10 cellular contexts compared by ENCODE assay signal in genomic region chr15:100879046-100879445, GRCh38. TPM values are rescaled to one million over a fixed set of nuclear protein-coding genes. Genes with fewer than 3 reads are reported as not detected.
A peak's percentile ranks its signal among the peaks of the same experiment; 100 is the strongest.
DNase-seq lines count a peak whose midpoint lies in the region; ATAC-seq and TF ChIP-seq lines count a peak whose summit lies in the region.
"Had no signal": no experiment of that assay in that cellular context is flagged by ENCODE, and none has a peak within 500 bp of the region (broad histone marks: within the 10 kb centered on the region; RNA-seq: fewer than 3 reads in every experiment).

No MANE protein-coding gene starts in this region.

- H3K27me3 Mint-ChIP-seq in activated naive CD8-positive, alpha-beta T cell treated with anti-CD3 and anti-CD28 coated beads, Interleukin-2, amount 50 U/mL, for 24 hours, result peaks cover 71% of the 10 kb centered on the region

- no peak overlapping the region for H3K27ac Mint-ChIP-seq in activated naive CD8-positive, alpha-beta T cell treated with anti-CD3 and anti-CD28 coated beads, Interleukin-2, amount 50 U/mL, for 24 hours

- TF ChIP-seq POLR2A in uterus (IDR thresholded peaks at IDR 0.05), result no peak

- ATAC-seq in Right ventricle myocardium inferior, result peak; percentile 4
- no peak for ATAC-seq in activated naive CD8-positive, alpha-beta T cell treated with anti-CD3 and anti-CD28 coated beads, Interleukin-2, amount 50 U/mL, for 24 hours
- ATAC-seq in left colon, result peak; percentile 32
- no peak for ATAC-seq in GM21367 (IDR thresholded peaks at IDR 0.05; ENCODE audit: unreplicated experiment)

- no peaks in the 10 kb centered on the region for H3K9me3 Mint-ChIP-seq in activated naive CD8-positive, alpha-beta T cell treated with anti-CD3 and anti-CD28 coated beads, Interleukin-2, amount 50 U/mL, for 24 hours

- DNase-seq in Right ventricle myocardium inferior (ENCODE audit: missing footprints) (no peak), cardiac septum (ENCODE audit: low spot score) (no peak), left colon (no peak), uterus (no peak), NCI-H2107 (lab: John Stamatoyannopoulos, UW) (no peak)
- no peak for DNase-seq in activated naive CD8-positive, alpha-beta T cell treated with anti-CD3 and anti-CD28 coated beads, Interleukin-2, amount 50 U/mL, for 24 hours
- no peak for DNase-seq in stimulated activated CD4-positive, alpha-beta T cell treated with anti-CD3 and anti-CD28 coated beads, Interleukin-1b, Interleukin-23, amount 100 ng/mL, for 48 hours
- DNase-seq: GF-D8 had no signal

- H3K4me3 Mint-ChIP-seq in activated naive CD8-positive, alpha-beta T cell treated with anti-CD3 and anti-CD28 coated beads, Interleukin-2, amount 50 U/mL, for 24 hours, result peak overlapping the region; percentile 49

- no peaks in the 10 kb centered on the region for H3K36me3 ChIP-seq in uterus

- intact Hi-C loops in Right ventricle myocardium inferior (cut with DNase I), result no loop called here
- intact Hi-C loops in cardiac septum (cut with DNase I), result no loop called here
- intact Hi-C loops in left colon (cut with DNase I, micrococcal nuclease), result no loop called here
- intact Hi-C loops in uterus (cut with DNase I; ENCODE audit: low total_unique reads), result loop anchor here (10.0 kb wide), 1 partner anchor 214 kb away; no protein-coding TSS in a partner anchor

- peak in 2 of 4 experiments; percentile 6 to 14 for TF ChIP-seq CTCF in uterus (IDR thresholded peaks at IDR 0.05)

- peaks cover 0 to 6% of the 10 kb centered on the region in 2 donors for H3K4me1 ChIP-seq in uterus

- peaks cover 8% of the 10 kb centered on the region for H3K4me1 Mint-ChIP-seq in activated naive CD8-positive, alpha-beta T cell treated with anti-CD3 and anti-CD28 coated beads, Interleukin-2, amount 50 U/mL, for 24 hours

- H3K27ac ChIP-seq in uterus, result peak overlapping the region in 1 of 2 donors; percentile 51

- no peaks in the 10 kb centered on the region for H3K9me3 ChIP-seq in uterus

- no peaks in the 10 kb centered on the region for H3K27me3 ChIP-seq in uterus

- no peaks in the 10 kb centered on the region for H3K36me3 Mint-ChIP-seq in activated naive CD8-positive, alpha-beta T cell treated with anti-CD3 and anti-CD28 coated beads, Interleukin-2, amount 50 U/mL, for 24 hours (ENCODE audit: low read depth)

- H3K4me3 ChIP-seq in uterus, result peak overlapping the region; percentile 39 to 50

RNA-seq across cellular contexts. Expression of gene ALDH1A3, which starts 0.6 kb away (rescaled TPM):
- 3.7 TPM for total RNA-seq in Right ventricle myocardium inferior
- 7.8 TPM for total RNA-seq in cardiac septum
- total RNA-seq in left colon, result 1 to 10 TPM; 3.9 to 5.4 TPM
- 10 to 100 TPM; 15.6 to 55.2 (median 26.4) TPM for total RNA-seq in uterus
- total RNA-seq: myocyte had no signal

RNA-seq across cellular contexts. Expression of gene LRRK1, which starts 40.1 kb away (rescaled TPM):
- total RNA-seq in Right ventricle myocardium inferior, result 2.7 TPM
- total RNA-seq in cardiac septum, result 3.5 TPM
- total RNA-seq in left colon, result 10 to 100 TPM; 46.6 to 52.7 TPM
- total RNA-seq in uterus, result 10 to 100 TPM in 2 of 4 donors, 1 to 10 TPM in 2; 2.6 to 36.6 (median 13.1) TPM

Comparison
In these comparisons a context has a peak if more than half of its experiments do, and no peak if none do; other contexts are left out.
1. ATAC-seq: peak in Right ventricle myocardium inferior (single experiment) and left colon (single experiment); none in activated naive CD8-positive, alpha-beta T cell treated with anti-CD3 and anti-CD28 coated beads, Interleukin-2, amount 50 U/mL, for 24 hours (single experiment) and GM21367 (single experiment).